In the genomic region with DNA sequence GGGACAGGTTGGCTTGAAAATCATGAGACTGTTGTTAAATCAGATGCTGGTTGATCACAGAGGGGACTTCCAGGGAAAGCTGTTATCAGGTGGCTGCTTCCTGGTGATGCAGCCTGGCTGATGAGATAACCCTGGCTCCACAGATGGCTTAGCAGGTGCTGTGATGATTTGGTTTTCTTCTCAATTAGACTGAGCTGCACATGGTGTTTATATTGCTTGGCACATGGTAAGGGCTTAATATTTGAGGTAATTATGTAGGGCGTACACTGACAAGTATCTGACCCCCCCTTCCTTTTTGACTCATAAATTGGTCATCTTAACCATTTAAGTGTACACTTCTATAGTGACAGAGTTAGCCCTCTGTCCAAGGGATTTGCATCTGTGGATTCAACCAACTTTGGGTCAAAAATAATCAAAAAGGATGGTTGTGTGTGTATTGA, we compare ENCODE assay signal across 11 cellular contexts. TPM values are rescaled to one million over a fixed set of nuclear protein-coding genes. Genes with fewer than 3 reads are reported as not detected.
DNase-seq lines count a peak whose midpoint lies in the region; ATAC-seq lines count a peak whose summit lies in the region.
"Had no signal": no experiment of that assay in that cellular context is flagged by ENCODE, and none has a peak within 500 bp of the region (broad histone marks: within the 10 kb centered on the region; RNA-seq: fewer than 3 reads in every experiment).

No MANE protein-coding gene starts in this region.

- DNase-seq in stimulated activated naive CD8-positive, alpha-beta T cell treated with anti-CD3 and anti-CD28 coated beads, Interleukin-15, Interleukin-2, amounts not matched to agents 100 U/mL and 50 U/mL, for 24 hours: no peak
- DNase-seq in RKO (ENCODE audit: low spot score) (peak; percentile 82), epithelial cell of prostate (ENCODE audit: low read depth, low spot score) (no peak), NCI-H2227 (lab: John Stamatoyannopoulos, UW; ENCODE audit: unreplicated experiment) (no peak)
- DNase-seq in activated T-helper 1 cell treated with anti-CD3 and anti-CD28 coated beads, Interleukin-12 subunit alpha, Interleukin-12 subunit beta, Interleukin-2, Interleukin-4 antibody, amounts not matched to agents 30 ng/mL and 10 ng/mL and 1 ng/mL, durations not matched to agents 14 hours and 24 hours and 36 hours (ENCODE audit: low spot score): no peak
- DNase-seq: CD4-positive, CD25-positive, alpha-beta regulatory T cell; NCI-H446 had no signal

- peaks cover 65% of the 10 kb centered on the region for H3K36me3 Mint-ChIP-seq in stimulated activated naive CD8-positive, alpha-beta T cell treated with anti-CD3 and anti-CD28 coated beads, Interleukin-15, Interleukin-2, amounts not matched to agents 100 ng/mL and 50 ng/mL, for 24 hours (ENCODE audit: low read depth)
- H3K36me3 Mint-ChIP-seq in activated T-helper 1 cell treated with anti-CD3 and anti-CD28 coated beads, Interleukin-12 subunit alpha, Interleukin-12 subunit beta, Interleukin-2, Interleukin-4 antibody, amounts not matched to agents 30 ng/mL and 10 ng/mL and 1 ng/mL, durations not matched to agents 14 hours and 24 hours and 36 hours (ENCODE audit: low read depth): peaks cover 62% of the 10 kb centered on the region

- ATAC-seq in stimulated activated naive CD8-positive, alpha-beta T cell treated with anti-CD3 and anti-CD28 coated beads, Interleukin-15, Interleukin-2, amounts not matched to agents 100 U/mL and 50 U/mL, for 24 hours: no peak
- ATAC-seq in GM18858 (IDR thresholded peaks at IDR 0.05; ENCODE audit: unreplicated experiment) (no peak), GM18870 (IDR thresholded peaks at IDR 0.05; ENCODE audit: unreplicated experiment) (no peak)

- peaks cover 53% of the 10 kb centered on the region for H3K4me1 Mint-ChIP-seq in stimulated activated naive CD8-positive, alpha-beta T cell treated with anti-CD3 and anti-CD28 coated beads, Interleukin-15, Interleukin-2, amounts not matched to agents 100 ng/mL and 50 ng/mL, for 24 hours (ENCODE audit: low read depth)
- H3K4me1 Mint-ChIP-seq in activated T-helper 1 cell treated with anti-CD3 and anti-CD28 coated beads, Interleukin-12 subunit alpha, Interleukin-12 subunit beta, Interleukin-2, Interleukin-4 antibody, amounts not matched to agents 30 ng/mL and 10 ng/mL and 1 ng/mL, durations not matched to agents 14 hours and 24 hours and 36 hours (ENCODE audit: low read depth): peaks cover 47% of the 10 kb centered on the region

- intact Hi-C loops in activated T-helper 1 cell treated with anti-CD3 and anti-CD28 coated beads, Interleukin-12 subunit alpha, Interleukin-12 subunit beta, Interleukin-2, Interleukin-4 antibody, amounts not matched to agents 30 ng/mL and 10 ng/mL and 1 ng/mL, durations not matched to agents 14 hours and 24 hours and 36 hours (cut with micrococcal nuclease): no loop called here

- no peaks in the 10 kb centered on the region for H3K27me3 Mint-ChIP-seq in stimulated activated naive CD8-positive, alpha-beta T cell treated with anti-CD3 and anti-CD28 coated beads, Interleukin-15, Interleukin-2, amounts not matched to agents 100 ng/mL and 50 ng/mL, for 24 hours
- no peaks in the 10 kb centered on the region for H3K27me3 Mint-ChIP-seq in activated T-helper 1 cell treated with anti-CD3 and anti-CD28 coated beads, Interleukin-12 subunit alpha, Interleukin-12 subunit beta, Interleukin-2, Interleukin-4 antibody, amounts not matched to agents 30 ng/mL and 10 ng/mL and 1 ng/mL, durations not matched to agents 14 hours and 24 hours and 36 hours (ENCODE audit: insufficient read depth)
- H3K27me3 Mint-ChIP-seq: CD4-positive, CD25-positive, alpha-beta regulatory T cell had no signal

- peak overlapping the region; percentile 7 for H3K27ac ChIP-seq in epithelial cell of prostate
- H3K27ac ChIP-seq: suprapubic skin had no signal

- H3K27ac Mint-ChIP-seq in stimulated activated naive CD8-positive, alpha-beta T cell treated with anti-CD3 and anti-CD28 coated beads, Interleukin-15, Interleukin-2, amounts not matched to agents 100 ng/mL and 50 ng/mL, for 24 hours: no peak overlapping the region
- H3K27ac Mint-ChIP-seq in activated T-helper 1 cell treated with anti-CD3 and anti-CD28 coated beads, Interleukin-12 subunit alpha, Interleukin-12 subunit beta, Interleukin-2, Interleukin-4 antibody, amounts not matched to agents 30 ng/mL and 10 ng/mL and 1 ng/mL, durations not matched to agents 14 hours and 24 hours and 36 hours: no peak overlapping the region

- peak overlapping the region; percentile 1 for H3K4me3 Mint-ChIP-seq in stimulated activated naive CD8-positive, alpha-beta T cell treated with anti-CD3 and anti-CD28 coated beads, Interleukin-15, Interleukin-2, amounts not matched to agents 100 ng/mL and 50 ng/mL, for 24 hours
- H3K4me3 Mint-ChIP-seq in activated T-helper 1 cell treated with anti-CD3 and anti-CD28 coated beads, Interleukin-12 subunit alpha, Interleukin-12 subunit beta, Interleukin-2, Interleukin-4 antibody, amounts not matched to agents 30 ng/mL and 10 ng/mL and 1 ng/mL, durations not matched to agents 14 hours and 24 hours and 36 hours: no peak overlapping the region
- H3K4me3 Mint-ChIP-seq: CD4-positive, CD25-positive, alpha-beta regulatory T cell had no signal

- H3K9me3 Mint-ChIP-seq in stimulated activated naive CD8-positive, alpha-beta T cell treated with anti-CD3 and anti-CD28 coated beads, Interleukin-15, Interleukin-2, amounts not matched to agents 100 ng/mL and 50 ng/mL, for 24 hours: no peaks in the 10 kb centered on the region
- H3K9me3 Mint-ChIP-seq in activated T-helper 1 cell treated with anti-CD3 and anti-CD28 coated beads, Interleukin-12 subunit alpha, Interleukin-12 subunit beta, Interleukin-2, Interleukin-4 antibody, amounts not matched to agents 30 ng/mL and 10 ng/mL and 1 ng/mL, durations not matched to agents 14 hours and 24 hours and 36 hours: no peaks in the 10 kb centered on the region
- H3K9me3 Mint-ChIP-seq: CD4-positive, CD25-positive, alpha-beta regulatory T cell had no signal

RNA-seq across cellular contexts. Expression of a gene that starts 7.0 kb away (rescaled TPM):
- total RNA-seq in activated T-helper 1 cell treated with anti-CD3 and anti-CD28 coated beads, Interleukin-12 subunit alpha, Interleukin-12 subunit beta, Interleukin-2, Interleukin-4 antibody, amounts not matched to agents 30 ng/mL and 10 ng/mL and 1 ng/mL, durations not matched to agents 14 hours and 24 hours and 36 hours: 2,822 and 2,924 TPM in 2 replicates

RNA-seq across cellular contexts. Expression of a gene that starts 26.6 kb away (rescaled TPM):
- total RNA-seq in activated T-helper 1 cell treated with anti-CD3 and anti-CD28 coated beads, Interleukin-12 subunit alpha, Interleukin-12 subunit beta, Interleukin-2, Interleukin-4 antibody, amounts not matched to agents 30 ng/mL and 10 ng/mL and 1 ng/mL, durations not matched to agents 14 hours and 24 hours and 36 hours: 2.5 and 2.8 TPM in 2 replicates

RNA-seq across cellular contexts. Expression of a gene that starts 54.9 kb away (rescaled TPM):
- total RNA-seq in activated T-helper 1 cell treated with anti-CD3 and anti-CD28 coated beads, Interleukin-12 subunit alpha, Interleukin-12 subunit beta, Interleukin-2, Interleukin-4 antibody, amounts not matched to agents 30 ng/mL and 10 ng/mL and 1 ng/mL, durations not matched to agents 14 hours and 24 hours and 36 hours: 15.3 and 16.0 TPM in 2 replicates
